Comparison of ENCODE assay signal across 10 cellular contexts in the genomic region with DNA sequence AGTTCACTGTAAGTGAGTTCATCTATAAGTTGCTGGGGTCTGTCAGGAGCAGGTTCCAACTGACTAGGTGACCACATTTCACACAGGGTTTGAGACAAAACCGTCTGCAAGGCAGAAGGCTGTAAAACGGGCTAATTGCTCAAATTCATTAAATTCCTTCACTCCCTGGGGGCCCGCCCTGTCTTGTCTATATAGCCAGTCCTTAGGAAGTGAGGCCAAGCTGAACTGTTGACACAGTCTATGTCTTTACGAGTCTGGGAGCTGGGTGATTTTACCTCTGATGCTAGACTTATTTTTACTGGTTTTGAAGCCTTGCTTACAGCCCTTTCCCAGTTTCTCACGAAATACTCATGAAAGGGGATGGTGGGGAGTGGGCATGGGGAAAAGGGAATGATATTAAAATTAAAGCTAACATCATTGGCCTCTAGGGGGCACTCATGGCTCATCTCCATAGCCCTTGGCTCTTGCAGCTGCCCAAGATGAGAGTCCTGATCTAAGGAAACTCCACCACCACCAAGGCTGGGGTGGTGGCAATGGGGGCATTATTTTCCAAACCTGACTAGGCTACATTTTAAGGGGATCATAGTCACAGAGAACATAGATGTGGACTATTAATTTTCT. TPM values are rescaled to one million over a fixed set of nuclear protein-coding genes. Genes with fewer than 3 reads are reported as not detected.
DNase-seq lines count a peak whose midpoint lies in the region; ATAC-seq and TF ChIP-seq lines count a peak whose summit lies in the region.
"Not testable (repeated sequence)": the region's sequence is repeated elsewhere in the genome, so short reads cannot be mapped to it uniquely, and the experiment has no call there.
"Had no signal": no experiment of that assay in that cellular context is flagged by ENCODE, and none has a peak within 500 bp of the region (broad histone marks: within the 10 kb centered on the region; RNA-seq: fewer than 3 reads in every experiment).

No MANE protein-coding gene starts in this region.

- not testable (repeated sequence) for H3K27me3 ChIP-seq in HCT116 (ENCODE audit: insufficient read depth, low read length); lung (ENCODE audit: control insufficient read depth, insufficient read depth)

- H3K9me2 ChIP-seq in HCT116 (ENCODE audit: insufficient read depth) = not testable (repeated sequence)

- H2AFZ ChIP-seq in HCT116 (ENCODE audit: low read depth, low read length, poor library complexity, severe bottlenecking) = not testable (repeated sequence)

- not testable (repeated sequence) for H3K79me2 ChIP-seq in HCT116 (ENCODE audit: insufficient read depth, low read length)

- 27 to 33% methylated on average over 5 of the region's 5 CpGs for WGBS in lung, 2 donors

- peak; percentile 45 to 64 (median 49); a peak in 5 of 6 replicates for TF ChIP-seq CTCF in HCT116 (IDR thresholded peaks at IDR 0.05 in 2 of 3, conservative IDR thresholded peaks at IDR 0.05 in 1 of 3; ENCODE audit: borderline replicate concordance in 1 of 3, insufficient read depth in 1 of 3, low read depth in 2 of 3, low read length in 2 of 3)
- TF ChIP-seq CTCF in fibroblast of villous mesenchyme (IDR thresholded peaks at IDR 0.05; ENCODE audit: insufficient read depth, low read depth, low read length) = peak; percentile 47
- TF ChIP-seq CTCF in lung (IDR thresholded peaks at IDR 0.05; ENCODE audit: control extremely low read depth, extremely low read depth) = peak; percentile 10

- not testable (repeated sequence) for TF ChIP-seq POLR2A in HCT116 (IDR thresholded peaks at IDR 0.05; ENCODE audit: borderline replicate concordance, extremely low read depth, insufficient read depth, insufficient read length)

- H3K4me3 ChIP-seq in HCT116 (replicated peaks in 1 of 2; ENCODE audit: low read depth in 1 of 2, low read length in 2 of 2); fibroblast of villous mesenchyme (ENCODE audit: low read depth, low read length); lung: not testable (repeated sequence)

- not testable (repeated sequence) for H3K9ac ChIP-seq in HCT116 (ENCODE audit: low read length)

- BruUV-seq in HCT116 (replicated peaks; lab: Mats Ljungman, UMichigan) = not testable (repeated sequence)

- peak; percentile 67 for ATAC-seq in HCT116
- ATAC-seq in lung (ENCODE audit: insufficient read depth, low FRiP score) = not testable (repeated sequence)

- in situ Hi-C loops in Caki2 (cut with HindIII; ENCODE audit: low pct_unique_long_range_greater_than_20kb, low sequenced_read_pairs); SK-MEL-5 (cut with HindIII; ENCODE audit: low pct_unique_long_range_greater_than_20kb, low sequenced_read_pairs): not testable (repeated sequence)

- not testable (repeated sequence) for H3K27ac ChIP-seq in HCT116 (ENCODE audit: low read depth, low read length); lung (ENCODE audit: low read depth in 1 of 2, low read length in 1 of 2)

- H3K4me2 ChIP-seq in HCT116 (ENCODE audit: low read length) = not testable (repeated sequence)

- RAD21 ChIA-PET in HCT116 (lab: Charles Lee; ENCODE audit: low non-redundant PET in 1 of 2, low total read pairs in 2 of 2, uncharacterized antibody in 2 of 2, unreplicated experiment in 2 of 2) = not testable (repeated sequence)

- H4K20me1 ChIP-seq in HCT116 (ENCODE audit: insufficient read depth) = not testable (repeated sequence)

- POLR2A ChIA-PET in HCT116 (lab: Charles Lee) = not testable (repeated sequence)

- not testable (repeated sequence) for H3K4me1 ChIP-seq in HCT116 (ENCODE audit: control insufficient read depth in 1 of 2, insufficient read depth in 2 of 2, low read length in 2 of 2); lung (ENCODE audit: control insufficient read depth in 2 of 2, insufficient read depth in 2 of 2, low read length in 2 of 2)

- not testable (repeated sequence) for H3K36me3 ChIP-seq in HCT116 (ENCODE audit: control insufficient read depth in 1 of 2, insufficient read depth in 2 of 2, low read length in 2 of 2); lung (ENCODE audit: control insufficient read depth in 2 of 2, insufficient read depth in 2 of 2, low read length in 2 of 2)

- CTCF ChIA-PET in HCT116 (lab: Charles Lee) = interaction anchor here (0.8 to 1.4 kb wide), 10 partner anchors 10 to 711 kb away, joined by 3 to 8 read pairs (median 4); a partner anchor contains a TSS

- peak; percentile 6 for DNase-seq in Caki2 (ENCODE audit: low read depth)
- DNase-seq in HCT116 (ENCODE audit: low read depth, low spot score) = peak; percentile 16
- DNase-seq in NCI-H2107 (lab: John Stamatoyannopoulos, UW) = peak; percentile 1
- peak; percentile 70 for DNase-seq in SK-MEL-5 (ENCODE audit: low read depth, low spot score)
- peak; percentile 12 for DNase-seq in amniotic epithelial cell (ENCODE audit: low read depth)
- peak; percentile 11 for DNase-seq in fibroblast of villous mesenchyme (ENCODE audit: low read depth)
- not testable (repeated sequence) for DNase-seq in lung (ENCODE audit: low spot score)
- peak; percentile 18 for DNase-seq in stimulated activated CD4-positive, alpha-beta T cell treated with anti-CD3 and anti-CD28 coated beads, Interleukin-4, amount 100 ng/mL, for 24 hours

- intact Hi-C loops in HCT116 (cut with micrococcal nuclease) = loop anchor here (5.0 kb wide), 1 partner anchor 302 kb away; a partner anchor contains a TSS

- not testable (repeated sequence) for H3K9me3 ChIP-seq in HCT116 (ENCODE audit: control insufficient read depth in 1 of 2, insufficient read depth in 1 of 2, low read depth in 1 of 2, low read length in 2 of 2); lung (ENCODE audit: control insufficient read depth in 2 of 2, insufficient read depth in 1 of 2, low read length in 1 of 2)

- peak; percentile 73 for TF ChIP-seq RAD21 in HCT116 (IDR thresholded peaks at IDR 0.05; ENCODE audit: low read depth)

RNA-seq across cellular contexts. Expression of a gene that starts 37.8 kb away (rescaled TPM):
- not detected in 2 replicates for total RNA-seq in Caki2 (2014; rRNA removed; shearing (Covaris generic); ENCODE audit: low replicate concordance)
- total RNA-seq in HCT116 (2021; ENCODE audit: unreplicated experiment) = not detected
- polyA plus RNA-seq in HCT116 (2012) = not detected in 2 replicates
- 2.4 and 2.8 TPM in 2 replicates for total RNA-seq in SK-MEL-5 (2014; rRNA removed; shearing (Covaris generic))
- polyA plus RNA-seq in SK-MEL-5 (2015; cell fraction: cytosol; rRNA removed) = 0.10 and 1.9 TPM in 2 replicates
- polyA plus RNA-seq in SK-MEL-5 (2015; cell fraction: nucleus; rRNA removed) = not detected in 2 replicates
- total RNA-seq in fibroblast of villous mesenchyme = not detected in 2 replicates
- total RNA-seq in lung = not detected
- not detected for polyA plus RNA-seq in lung
- total RNA-seq: activated B cell treated with CpG ODN at 0.5 μM for 24 hours had no signal
- polyA plus RNA-seq: esophagus had no signal

RNA-seq across cellular contexts. Expression of a gene that starts 57.1 kb away (rescaled TPM):
- 41.7 and 52.6 TPM in 2 replicates for total RNA-seq in Caki2 (2014; rRNA removed; shearing (Covaris generic); ENCODE audit: low replicate concordance)
- total RNA-seq in HCT116 (2021; ENCODE audit: unreplicated experiment) = 42.5 TPM
- 29.3 and 45.8 TPM in 2 replicates for polyA plus RNA-seq in HCT116 (2012)
- 68.5 and 75.0 TPM in 2 replicates for total RNA-seq in SK-MEL-5 (2014; rRNA removed; shearing (Covaris generic))
- polyA plus RNA-seq in SK-MEL-5 (2015; cell fraction: cytosol; rRNA removed) = 50.5 and 53.0 TPM in 2 replicates
- 35.6 and 48.9 TPM in 2 replicates for polyA plus RNA-seq in SK-MEL-5 (2015; cell fraction: nucleus; rRNA removed)
- 20.6 and 22.9 TPM in 2 replicates for total RNA-seq in fibroblast of villous mesenchyme
- 10 to 100 TPM; 15.1 to 17.9 TPM for total RNA-seq in lung
- 10 to 100 TPM; 33.3 to 54.2 TPM for polyA plus RNA-seq in lung
